Comparison of ENCODE assay signal across 1 cellular context in genomic region chr11:14584595-14584994, GRCh38.
A peak's percentile ranks its signal among the peaks of the same experiment; 100 is the strongest.
TF ChIP-seq lines count a peak whose summit lies in the region.

No MANE protein-coding gene starts in this region.

TF ChIP-seq in HepG2, 621 proteins besides CTCF, POLR2A, EP300 and RAD21 (continued from another document and continues in another):
- TF ChIP-seq FOXK1 (CRISPR knock-in tag; IDR thresholded peaks at IDR 0.05; ENCODE audit: borderline replicate concordance, low read depth): peak; percentile 54; the same call in 1 of the 2 replicates
- no peak for TF ChIP-seq RELA (CRISPR knock-in tag; IDR thresholded peaks at IDR 0.05)
- no peak for TF ChIP-seq KIAA2018 (CRISPR knock-in tag; IDR thresholded peaks at IDR 0.05; ENCODE audit: borderline replicate concordance)
- no peak for TF ChIP-seq PRDM4 (CRISPR knock-in tag; IDR thresholded peaks at IDR 0.05; ENCODE audit: borderline replicate concordance)
- TF ChIP-seq ZNF614 (CRISPR knock-in tag; IDR thresholded peaks at IDR 0.05; ENCODE audit: borderline replicate concordance): peak; percentile 38; the same call in 1 of the 2 replicates
- no peak for TF ChIP-seq ZNF567 (CRISPR knock-in tag; IDR thresholded peaks at IDR 0.05; ENCODE audit: borderline replicate concordance)
- TF ChIP-seq ESRRA (CRISPR knock-in tag; IDR thresholded peaks at IDR 0.05; ENCODE audit: low read depth): 0 out of 2 replicates have a peak, but pooled peaks have one; percentile 31
- TF ChIP-seq ARID4A (CRISPR knock-in tag; IDR thresholded peaks at IDR 0.05; ENCODE audit: borderline replicate concordance): peak; percentile 53; the same call in 1 of the 2 replicates
- 0 out of 2 replicates have a peak, but pooled peaks have one; percentile 43 for TF ChIP-seq MLX (CRISPR knock-in tag; IDR thresholded peaks at IDR 0.05)
- no peak for TF ChIP-seq XRCC5 (optimal IDR thresholded peaks at IDR 0.05; ENCODE audit: low read length)
- peak; percentile 53; the same call in 1 of the 2 replicates for TF ChIP-seq ZKSCAN8 (CRISPR knock-in tag; IDR thresholded peaks at IDR 0.05; ENCODE audit: borderline replicate concordance)
- TF ChIP-seq SMYD3 (CRISPR knock-in tag; IDR thresholded peaks at IDR 0.05): no peak; the same call in 1 of the 2 replicates
- TF ChIP-seq ZNF441 (CRISPR knock-in tag; IDR thresholded peaks at IDR 0.05; ENCODE audit: borderline replicate concordance): peak; percentile 44; the same call in 1 of the 2 replicates
- no peak for TF ChIP-seq SNRNP70 (IDR thresholded peaks at IDR 0.05; ENCODE audit: low read depth, low read length)
- 0 out of 2 replicates have a peak, but pooled peaks have one; percentile 54 for TF ChIP-seq ERF (CRISPR knock-in tag; IDR thresholded peaks at IDR 0.05)
- peak; percentile 48; the same call in 1 of the 2 replicates for TF ChIP-seq NR2C2 (CRISPR knock-in tag; IDR thresholded peaks at IDR 0.05; ENCODE audit: borderline replicate concordance)
- no peak for TF ChIP-seq ZFYVE20 (CRISPR knock-in tag; IDR thresholded peaks at IDR 0.05; ENCODE audit: borderline replicate concordance, low read depth)
- no peak for TF ChIP-seq REXO4 (CRISPR knock-in tag; IDR thresholded peaks at IDR 0.05; ENCODE audit: borderline replicate concordance)
- TF ChIP-seq FOXO1 (CRISPR knock-in tag; IDR thresholded peaks at IDR 0.05): peak; percentile 72; the same call in 1 of the 2 replicates
- TF ChIP-seq CHD2 (IDR thresholded peaks at IDR 0.05; ENCODE audit: low read depth, low read length): no peak
- no peak for TF ChIP-seq ZBTB40 (IDR thresholded peaks at IDR 0.05)
- TF ChIP-seq ZBTB40 (CRISPR knock-in tag; IDR thresholded peaks at IDR 0.05): no peak; the same call in 1 of the 2 replicates
- TF ChIP-seq ZNF12 (CRISPR knock-in tag; IDR thresholded peaks at IDR 0.05): no peak
- no peak for TF ChIP-seq NFKBIZ (CRISPR knock-in tag; IDR thresholded peaks at IDR 0.05)
- no peak for TF ChIP-seq ZSCAN29 (CRISPR knock-in tag; conservative IDR thresholded peaks at IDR 0.05)
- TF ChIP-seq NFRKB (IDR thresholded peaks at IDR 0.05): no peak
- no peak for TF ChIP-seq ZNF362 (CRISPR knock-in tag; IDR thresholded peaks at IDR 0.05; ENCODE audit: borderline replicate concordance)
